ENCODE assay signal across 8 cellular contexts in the genomic region with DNA sequence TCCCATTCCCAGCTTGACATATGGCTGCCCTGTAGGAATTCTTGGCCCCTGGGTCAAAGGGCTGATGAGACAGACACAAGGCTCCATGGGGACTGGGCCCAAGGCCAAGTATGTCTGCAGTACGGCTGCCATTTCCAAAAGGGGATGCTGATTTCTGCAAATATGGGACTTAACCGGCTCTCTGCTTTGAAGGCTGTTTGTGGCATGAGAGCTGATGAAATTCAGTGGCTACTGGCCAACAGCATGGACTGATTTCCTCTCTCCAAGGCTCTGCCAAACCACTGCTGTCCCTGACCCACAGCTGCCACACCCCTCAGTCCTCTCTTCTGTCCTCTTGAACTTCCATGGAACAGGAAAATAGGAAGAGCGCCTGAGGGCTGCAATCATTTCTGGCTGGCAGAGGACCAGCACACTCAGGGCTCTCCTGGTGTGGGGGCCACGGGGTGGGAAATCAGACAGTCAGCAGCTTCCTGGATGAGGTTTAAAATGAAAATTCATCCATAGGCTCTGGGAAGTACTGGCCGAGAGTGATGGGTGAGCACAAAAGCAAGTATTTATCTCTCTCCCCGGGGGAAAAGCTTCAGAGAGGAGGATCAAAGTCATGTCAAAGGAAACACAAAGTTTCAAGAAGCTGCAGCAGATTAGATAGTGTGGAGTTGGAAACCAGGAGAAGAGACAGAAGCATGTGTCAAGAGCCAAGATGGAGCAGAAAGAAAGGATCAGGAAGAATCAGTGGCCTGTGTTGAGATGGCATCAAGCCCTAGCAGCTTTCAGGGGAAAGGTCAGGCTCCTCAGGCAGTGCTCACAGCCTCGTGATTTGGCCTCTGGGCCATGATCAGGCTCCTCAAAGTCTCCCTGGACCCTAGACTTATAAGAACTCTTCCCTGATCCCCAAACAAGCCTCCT.
A peak's percentile ranks its signal among the peaks of the same experiment; 100 is the strongest.
DNase-seq lines count a peak whose midpoint lies in the region; ATAC-seq, FAIRE-seq and TF ChIP-seq lines count a peak whose summit lies in the region.

No MANE protein-coding gene starts in this region.

- no peaks in the 10 kb centered on the region for H3K27me3 ChIP-seq in SK-N-SH (ENCODE audit: insufficient read depth)
- no peaks in the 10 kb centered on the region for H3K27me3 ChIP-seq in rectal smooth muscle tissue (ENCODE audit: control insufficient read depth, insufficient read depth, low read length)
- H3K27me3 ChIP-seq in CD8-positive, alpha-beta T cell (ENCODE audit: insufficient read depth, low read length): no peaks in the 10 kb centered on the region

- H3K36me3 ChIP-seq in SK-N-SH (replicated peaks in 1 of 2; ENCODE audit: control insufficient read depth in 1 of 2, insufficient read depth in 2 of 2, low read length in 1 of 2): peaks cover 23 to 35% of the 10 kb centered on the region in 2 experiments
- H3K36me3 ChIP-seq in rectal smooth muscle tissue (ENCODE audit: control insufficient read depth, insufficient read depth, low read length): peaks cover 8% of the 10 kb centered on the region
- peaks cover 8% of the 10 kb centered on the region for H3K36me3 ChIP-seq in CD8-positive, alpha-beta T cell (ENCODE audit: insufficient read depth, low read length)

- peak overlapping the region; percentile 70 to 98 for H3K27ac ChIP-seq in SK-N-SH (ENCODE audit: low read depth in 2 of 2, low read length in 1 of 2)
- peak overlapping the region; percentile 12 for H3K27ac ChIP-seq in rectal smooth muscle tissue (ENCODE audit: low read depth, low read length)
- no peak overlapping the region for H3K27ac ChIP-seq in CD8-positive, alpha-beta T cell (ENCODE audit: low read depth, low read length)

- H4K20me1 ChIP-seq in SK-N-SH (ENCODE audit: insufficient read depth): no peaks in the 10 kb centered on the region

- H3K79me2 ChIP-seq in SK-N-SH (ENCODE audit: insufficient read depth): 0 out of 2 replicates have a peak, but pooled peaks cover 6% of the 10 kb centered on the region

- peaks cover 25% of the 10 kb centered on the region for H3F3A ChIP-seq in SK-N-SH (replicated peaks; ENCODE audit: insufficient read depth)

- ATAC-seq in CD8-positive, alpha-beta T cell: no peak
- ATAC-seq in HG02885 (IDR thresholded peaks at IDR 0.05; ENCODE audit: poor library complexity, unreplicated experiment): no peak

- peak overlapping the region; percentile 62 for H3K4me2 ChIP-seq in SK-N-SH

- H3K9me2 ChIP-seq in SK-N-SH: no peaks in the 10 kb centered on the region

- H2AFZ ChIP-seq in SK-N-SH (ENCODE audit: low read depth): no peak overlapping the region

- no peaks in the 10 kb centered on the region for H3K9me3 Mint-ChIP-seq in CD8-positive, alpha-beta T cell

- intact Hi-C loops in CD8-positive, alpha-beta T cell (cut with DNase I, micrococcal nuclease): no loop called here

- no peaks in the 10 kb centered on the region for H3K27me3 Mint-ChIP-seq in CD8-positive, alpha-beta T cell (ENCODE audit: low read depth)

- CTCF ChIA-PET in SK-N-SH (lab: Yijun Ruan, JAX): interaction anchor here (0.7 to 4.7 kb wide), 7 partner anchors 10 to 133 kb away, joined by 3 to 38 read pairs (median 4); no protein-coding TSS in a partner anchor
- CTCF ChIA-PET in CD8-positive, alpha-beta T cell (lab: Charles Lee): interaction anchor here (1.1 to 2.5 kb wide), 4 partner anchors 10 to 135 kb away, joined by 3 to 7 read pairs (median 4); no protein-coding TSS in a partner anchor

- no peaks in the 10 kb centered on the region for H3K9me3 ChIP-seq in SK-N-SH
- H3K9me3 ChIP-seq in CD8-positive, alpha-beta T cell (ENCODE audit: low read length): no peaks in the 10 kb centered on the region

- H3K27ac Mint-ChIP-seq in CD8-positive, alpha-beta T cell: no peak overlapping the region

- H3K9ac ChIP-seq in SK-N-SH: no peak overlapping the region
- peak overlapping the region; percentile 10 for H3K9ac ChIP-seq in rectal smooth muscle tissue (ENCODE audit: low read length)

- H3K4me3 Mint-ChIP-seq in CD8-positive, alpha-beta T cell: no peak overlapping the region

- 0 out of 4 replicates have a peak overlapping the region, but pooled peaks of 1 of the 2 experiments have one; percentile 13 for H3K4me3 ChIP-seq in SK-N-SH (ENCODE audit: low read depth in 2 of 2, low read length in 1 of 2)
- H3K4me3 ChIP-seq in fibroblast of villous mesenchyme (ENCODE audit: low read depth, low read length): no peak overlapping the region
- no peak overlapping the region for H3K4me3 ChIP-seq in rectal smooth muscle tissue (ENCODE audit: low read length)
- H3K4me3 ChIP-seq in CD8-positive, alpha-beta T cell (ENCODE audit: low read depth, low read length): no peak overlapping the region

- peaks cover 16 to 33% of the 10 kb centered on the region in 2 experiments for H3K4me1 ChIP-seq in SK-N-SH (ENCODE audit: control insufficient read depth in 1 of 2, insufficient read depth in 2 of 2, low read depth in 1 of 2, low read length in 1 of 2)
- peaks cover 12% of the 10 kb centered on the region for H3K4me1 ChIP-seq in rectal smooth muscle tissue (ENCODE audit: control insufficient read depth, insufficient read depth, low read length)
- no peaks in the 10 kb centered on the region for H3K4me1 ChIP-seq in CD8-positive, alpha-beta T cell (ENCODE audit: insufficient read depth, low read length)

- TF ChIP-seq CTCF in SK-N-SH (IDR thresholded peaks at IDR 0.05) (no peak), fibroblast of villous mesenchyme (IDR thresholded peaks at IDR 0.05; ENCODE audit: insufficient read depth, low read depth, low read length) (no peak)
- no peak for TF ChIP-seq CTCF in CD8-positive, alpha-beta T cell (IDR thresholded peaks at IDR 0.05)

- TF ChIP-seq RAD21 in SK-N-SH (IDR thresholded peaks at IDR 0.05; ENCODE audit: low read length): no peak

- TF ChIP-seq POLR2A in H54 (IDR thresholded peaks at IDR 0.05; ENCODE audit: low read depth, low read length): no peak

- POLR2A ChIA-PET in SK-N-SH (lab: Yijun Ruan, JAX): interaction anchor here (0.9 to 2.1 kb wide), 5 partner anchors 9 to 24 kb away, joined by 3 to 7 read pairs (median 5); no protein-coding TSS in a partner anchor
- POLR2A ChIA-PET in CD8-positive, alpha-beta T cell (lab: Charles Lee): no interaction called here

- 25% methylated on average over 5 of the region's 7 CpGs for WGBS in SK-N-SH (ENCODE audit: low lambda C conversion rate)

- peak; percentile 73 to 83; a peak in 3 of 4 replicates for TF ChIP-seq EP300 in SK-N-SH (IDR thresholded peaks at IDR 0.05; ENCODE audit: borderline replicate concordance in 1 of 2, low read depth in 1 of 2, low read length in 1 of 2)

- DNase-seq in H54 (ENCODE audit: insufficient read length, low spot score): peak; percentile 98
- peak; percentile 77 for DNase-seq in SK-N-SH
- DNase-seq in fibroblast of villous mesenchyme (ENCODE audit: low read depth): peak; percentile 95
- DNase-seq in CD8-positive, alpha-beta T cell: no peak
- no peak for DNase-seq in stimulated activated CD4-positive, alpha-beta T cell treated with anti-CD3 and anti-CD28 coated beads, Interleukin-2, amount 100 ng/mL, for 48 hours
- no peak for DNase-seq in 8988T

- H3K4me1 Mint-ChIP-seq in CD8-positive, alpha-beta T cell (ENCODE audit: low read depth): peaks cover 4% of the 10 kb centered on the region

- H3K36me3 Mint-ChIP-seq in CD8-positive, alpha-beta T cell: peaks cover 71% of the 10 kb centered on the region

- FAIRE-seq in H54 (lab: Jason Lieb, UNC): peak; percentile 90

TF ChIP-seq in SK-N-SH, 30 proteins besides CTCF, POLR2A, EP300 and RAD21 (continues in another document):
- peak; percentile 79 for TF ChIP-seq TEAD4 (IDR thresholded peaks at IDR 0.05; ENCODE audit: borderline replicate concordance, insufficient read depth)
- peak; percentile 75; the same call in 1 of the 2 replicates for TF ChIP-seq YY1 (IDR thresholded peaks at IDR 0.05; ENCODE audit: low read depth)
- TF ChIP-seq, protein P1, sequence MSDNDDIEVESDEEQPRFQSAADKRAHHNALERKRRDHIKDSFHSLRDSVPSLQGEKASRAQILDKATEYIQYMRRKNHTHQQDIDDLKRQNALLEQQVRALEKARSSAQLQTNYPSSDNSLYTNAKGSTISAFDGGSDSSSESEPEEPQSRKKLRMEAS (IDR thresholded peaks at IDR 0.05; ENCODE audit: low read depth): peak; percentile 74; the same call in 1 of the 2 replicates
- TF ChIP-seq FOXM1 (IDR thresholded peaks at IDR 0.05; ENCODE audit: low read depth): peak; percentile 81; the same call in 1 of the 2 replicates
- peak; percentile 10; the same call in 1 of the 2 replicates for TF ChIP-seq GABPA (IDR thresholded peaks at IDR 0.05; ENCODE audit: low read depth)
- TF ChIP-seq MXI1 (IDR thresholded peaks at IDR 0.05; ENCODE audit: low read depth, low read length): peak; percentile 86
- TF ChIP-seq, protein P2, sequence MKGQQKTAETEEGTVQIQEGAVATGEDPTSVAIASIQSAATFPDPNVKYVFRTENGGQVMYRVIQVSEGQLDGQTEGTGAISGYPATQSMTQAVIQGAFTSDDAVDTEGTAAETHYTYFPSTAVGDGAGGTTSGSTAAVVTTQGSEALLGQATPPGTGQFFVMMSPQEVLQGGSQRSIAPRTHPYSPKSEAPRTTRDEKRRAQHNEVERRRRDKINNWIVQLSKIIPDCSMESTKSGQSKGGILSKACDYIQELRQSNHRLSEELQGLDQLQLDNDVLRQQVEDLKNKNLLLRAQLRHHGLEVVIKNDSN (IDR thresholded peaks at IDR 0.05; ENCODE audit: borderline replicate concordance, low read depth): no peak; the same call in 1 of the 2 replicates
- TF ChIP-seq, protein P3, sequence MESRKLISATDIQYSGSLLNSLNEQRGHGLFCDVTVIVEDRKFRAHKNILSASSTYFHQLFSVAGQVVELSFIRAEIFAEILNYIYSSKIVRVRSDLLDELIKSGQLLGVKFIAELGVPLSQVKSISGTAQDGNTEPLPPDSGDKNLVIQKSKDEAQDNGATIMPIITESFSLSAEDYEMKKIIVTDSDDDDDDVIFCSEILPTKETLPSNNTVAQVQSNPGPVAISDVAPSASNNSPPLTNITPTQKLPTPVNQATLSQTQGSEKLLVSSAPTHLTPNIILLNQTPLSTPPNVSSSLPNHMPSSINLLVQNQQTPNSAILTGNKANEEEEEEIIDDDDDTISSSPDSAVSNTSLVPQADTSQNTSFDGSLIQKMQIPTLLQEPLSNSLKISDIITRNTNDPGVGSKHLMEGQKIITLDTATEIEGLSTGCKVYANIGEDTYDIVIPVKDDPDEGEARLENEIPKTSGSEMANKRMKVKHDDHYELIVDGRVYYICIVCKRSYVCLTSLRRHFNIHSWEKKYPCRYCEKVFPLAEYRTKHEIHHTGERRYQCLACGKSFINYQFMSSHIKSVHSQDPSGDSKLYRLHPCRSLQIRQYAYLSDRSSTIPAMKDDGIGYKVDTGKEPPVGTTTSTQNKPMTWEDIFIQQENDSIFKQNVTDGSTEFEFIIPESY (IDR thresholded peaks at IDR 0.05; ENCODE audit: borderline replicate concordance, low read depth): peak; percentile 57; the same call in 1 of the 2 replicates
- no peak for TF ChIP-seq GATA2 (CRISPR knock-in tag; IDR thresholded peaks at IDR 0.05)
- peak; percentile 56; the same call in 1 of the 2 replicates for TF ChIP-seq ELF1 (IDR thresholded peaks at IDR 0.05)
- TF ChIP-seq FOSL2 (IDR thresholded peaks at IDR 0.05; ENCODE audit: borderline replicate concordance, low read depth): peak; percentile 17; the same call in 1 of the 2 replicates
- TF ChIP-seq RFX5 (IDR thresholded peaks at IDR 0.05; ENCODE audit: low read length): no peak
- no peak for TF ChIP-seq NRF1 (IDR thresholded peaks at IDR 0.05; ENCODE audit: low read depth, low read length)

Comparison
In these comparisons a context has a peak if more than half of its experiments do, and no peak if none do; other contexts are left out.
1. DNase-seq: peak in H54 (single experiment), SK-N-SH (single experiment) and fibroblast of villous mesenchyme (single experiment); none in CD8-positive, alpha-beta T cell (0 of 7), stimulated activated CD4-positive, alpha-beta T cell treated with anti-CD3 and anti-CD28 coated beads, Interleukin-2, amount 100 ng/mL, for 48 hours (0 of 2) and 8988T (single experiment).